ENCODE assay signal across 8 cellular contexts in genomic region chr6:169831450-169832246, GRCh38.
DNase-seq lines count a peak whose midpoint lies in the region; ATAC-seq and TF ChIP-seq lines count a peak whose summit lies in the region.

No MANE protein-coding gene starts in this region.

- ATAC-seq in GM21576 (IDR thresholded peaks at IDR 0.05; ENCODE audit: unreplicated experiment): peak; percentile 78

- peaks cover 19% of the 10 kb centered on the region for H3K27me3 Mint-ChIP-seq in brain

- peak overlapping the region in 3 of 5 experiments; percentile 1 to 20 (median 4) for H3K27ac Mint-ChIP-seq in brain

- H3K4me1 Mint-ChIP-seq in brain: peaks cover 15% of the 10 kb centered on the region

- H3K27ac ChIP-seq in VCaP: peak overlapping the region; percentile 83

- H3K4me3 Mint-ChIP-seq in brain: peak overlapping the region in 3 of 5 experiments; percentile 15 to 49 (median 24)

- H3K9me3 Mint-ChIP-seq in brain: peaks cover 4 to 14% (median 10%) of the 10 kb centered on the region in 5 experiments

- H3K36me3 Mint-ChIP-seq in brain: no peaks in the 10 kb centered on the region

- peak; percentile 93 for TF ChIP-seq CTCF in VCaP (conservative IDR thresholded peaks at IDR 0.05)
- TF ChIP-seq CTCF in brain (conservative IDR thresholded peaks at IDR 0.05): peak; percentile 92 to 97

- DNase-seq in CMK (ENCODE audit: low read depth): peak; percentile 34
- peak; percentile 40 for DNase-seq in NCI-H1694 (lab: John Stamatoyannopoulos, UW)
- peak; percentile 94 for DNase-seq in iPS-NIHi7 (ENCODE audit: extremely low spot score)
- DNase-seq in smooth muscle cell of the brain vasculature (ENCODE audit: low read depth, low spot score): peak; percentile 9
- no peak for DNase-seq in OCI-M2 (lab: John Stamatoyannopoulos, UW; ENCODE audit: unreplicated experiment)
